13 cellular contexts compared by ENCODE assay signal in genomic region chr5:2207966-2208544, GRCh38.
DNase-seq lines count a peak whose midpoint lies in the region; ATAC-seq and TF ChIP-seq lines count a peak whose summit lies in the region.
"Had no signal": no experiment of that assay in that cellular context is flagged by ENCODE, and none has a peak within 500 bp of the region (broad histone marks: within the 10 kb centered on the region; RNA-seq: fewer than 3 reads in every experiment).

No MANE protein-coding gene starts in this region.

- H3K27me3 Mint-ChIP-seq in chondrocyte (ENCODE audit: low read depth): peaks cover 17% of the 10 kb centered on the region
- H3K27me3 Mint-ChIP-seq in osteocyte (ENCODE audit: unreplicated experiment): no peaks in the 10 kb centered on the region

- H3K27ac ChIP-seq in foreskin keratinocyte: no peak overlapping the region
- H3K27ac ChIP-seq: epithelial cell of prostate, skin epidermis had no signal

- TF ChIP-seq CTCF in chondrocyte (IDR thresholded peaks at IDR 0.05) (peak; percentile 74), osteocyte (IDR thresholded peaks at IDR 0.05) (peak; percentile 38), foreskin keratinocyte (conservative IDR thresholded peaks at IDR 0.05) (no peak)

- DNase-seq in NCI-H524 (lab: John Stamatoyannopoulos, UW): peak; percentile 34 to 69
- no peak for DNase-seq in NCI-H524 treated with DMSO at 0.1 percent for 48 hours (lab: John Stamatoyannopoulos, UW)
- peak; percentile 12 for DNase-seq in NCI-H526 treated with DMSO at 0.1 percent for 48 hours (lab: John Stamatoyannopoulos, UW)
- no peak for DNase-seq in chondrocyte (ENCODE audit: low spot score)
- DNase-seq in osteocyte (ENCODE audit: extremely low spot score, unreplicated experiment): peak; percentile 82
- DNase-seq in foreskin keratinocyte: no peak
- DNase-seq in germinal center (ENCODE audit: low spot score): no peak
- DNase-seq: NCI-H2227 treated with DMSO at 0.1 percent for 48 hours had no signal

- peaks cover 2% of the 10 kb centered on the region for H3K4me1 Mint-ChIP-seq in chondrocyte (ENCODE audit: low read depth)
- no peaks in the 10 kb centered on the region for H3K4me1 Mint-ChIP-seq in osteocyte (ENCODE audit: unreplicated experiment)
- H3K4me1 Mint-ChIP-seq: memory B cell had no signal

- H3K27me3 ChIP-seq in foreskin keratinocyte: no peaks in the 10 kb centered on the region

- H3K9me3 Mint-ChIP-seq in chondrocyte (ENCODE audit: low read depth): no peaks in the 10 kb centered on the region
- peaks cover 4% of the 10 kb centered on the region for H3K9me3 Mint-ChIP-seq in osteocyte (ENCODE audit: unreplicated experiment)
- H3K9me3 Mint-ChIP-seq: stimulated activated naive CD8-positive, alpha-beta T cell treated with anti-CD3 and anti-CD28 coated beads, Interleukin-15, Interleukin-2, amounts not matched to agents 100 ng/mL and 50 ng/mL, for 24 hours had no signal

- no peaks in the 10 kb centered on the region for H3K4me1 ChIP-seq in foreskin keratinocyte

- H3K4me3 Mint-ChIP-seq in chondrocyte (ENCODE audit: unreplicated experiment) (no peak overlapping the region), osteocyte (ENCODE audit: unreplicated experiment) (no peak overlapping the region)
- H3K4me3 Mint-ChIP-seq: memory B cell; stimulated activated naive CD8-positive, alpha-beta T cell treated with anti-CD3 and anti-CD28 coated beads, Interleukin-15, Interleukin-2, amounts not matched to agents 100 ng/mL and 50 ng/mL, for 24 hours had no signal

- no peak overlapping the region for H3K27ac Mint-ChIP-seq in chondrocyte (ENCODE audit: unreplicated experiment)
- no peak overlapping the region for H3K27ac Mint-ChIP-seq in osteocyte (ENCODE audit: unreplicated experiment)
- H3K27ac Mint-ChIP-seq: memory B cell; stimulated activated naive CD8-positive, alpha-beta T cell treated with anti-CD3 and anti-CD28 coated beads, Interleukin-15, Interleukin-2, amounts not matched to agents 100 ng/mL and 50 ng/mL, for 24 hours had no signal

- ATAC-seq in foreskin keratinocyte (no peak), HG02870 (IDR thresholded peaks at IDR 0.05; ENCODE audit: unreplicated experiment) (no peak)

- H3K36me3 Mint-ChIP-seq in chondrocyte (ENCODE audit: low read depth): no peaks in the 10 kb centered on the region
- H3K36me3 Mint-ChIP-seq in osteocyte (ENCODE audit: unreplicated experiment): no peaks in the 10 kb centered on the region
- H3K36me3 Mint-ChIP-seq: memory B cell had no signal

Comparison
In these comparisons a context has a peak if more than half of its experiments do, and no peak if none do; other contexts are left out.
1. DNase-seq: peak in NCI-H524 (2 of 2), NCI-H526 treated with DMSO at 0.1 percent for 48 hours (single experiment) and osteocyte (single experiment); none in NCI-H524 treated with DMSO at 0.1 percent for 48 hours (single experiment), chondrocyte (single experiment), foreskin keratinocyte (0 of 2) and germinal center (single experiment).